ENCODE assay signal across 18 cellular contexts in the genomic region with DNA sequence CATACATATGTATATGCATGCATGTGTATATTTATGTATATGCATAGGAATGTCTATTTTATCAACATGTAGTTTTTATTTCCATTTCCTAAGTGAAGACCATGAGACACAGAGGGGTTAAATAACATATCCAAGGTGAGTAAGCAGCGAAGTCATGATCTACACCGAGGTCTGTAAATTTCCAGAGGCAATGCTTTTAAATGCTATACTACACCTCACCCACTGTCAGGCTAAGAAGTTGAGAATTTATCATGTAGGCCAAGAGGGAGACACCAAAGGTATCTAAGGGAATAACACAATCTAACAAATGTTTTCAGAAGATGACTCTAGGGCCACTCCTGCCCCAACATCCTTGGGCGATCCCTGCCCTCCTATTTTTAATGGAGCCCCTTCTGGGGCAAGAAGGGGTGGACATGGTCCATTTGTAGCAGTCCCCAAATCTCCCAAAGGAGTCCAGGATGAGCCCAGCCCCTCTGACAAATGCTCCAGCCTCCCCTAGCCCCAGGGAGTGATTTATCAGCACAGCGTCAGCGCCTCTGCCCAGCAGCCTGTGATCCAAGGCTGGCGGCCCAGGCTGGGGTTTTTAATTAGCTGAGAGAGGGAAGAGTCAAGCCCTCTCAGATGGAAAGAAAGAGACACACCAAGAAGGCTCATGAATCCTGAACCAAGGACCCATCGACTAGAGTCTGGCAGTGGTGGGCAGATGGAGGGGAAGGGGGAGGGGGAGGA.
"Had no signal": no experiment of that assay in that cellular context is flagged by ENCODE, and none has a peak within 500 bp of the region (broad histone marks: within the 10 kb centered on the region; RNA-seq: fewer than 3 reads in every experiment).

No MANE protein-coding gene starts in this region.

- H3K4me3 ChIP-seq: coronary artery, esophagus squamous epithelium, transverse colon, vagina had no signal

- H3K36me3 ChIP-seq: esophagus squamous epithelium, transverse colon, vagina had no signal

- H3K27ac ChIP-seq: coronary artery, esophagus squamous epithelium, transverse colon, vagina had no signal

- H3K9me3 Mint-ChIP-seq: nephron had no signal

- H3K36me3 Mint-ChIP-seq: activated naive CD8-positive, alpha-beta T cell treated with anti-CD3 and anti-CD28 coated beads for 36 hours; brain had no signal

- H3K27ac Mint-ChIP-seq: activated naive CD8-positive, alpha-beta T cell treated with anti-CD3 and anti-CD28 coated beads for 36 hours; nephron; progenitor cell of endocrine pancreas had no signal

- DNase-seq: activated CD4-positive, alpha-beta T cell treated with anti-CD3 and anti-CD28 coated beads, Interleukin-2, amount 50 U/mL, for 1 hour; activated CD8-positive, alpha-beta memory T cell treated with anti-CD3 and anti-CD28 coated beads for 24 hours; activated naive CD8-positive, alpha-beta T cell treated with anti-CD3 and anti-CD28 coated beads for 36 hours; effector CD4-positive, alpha-beta T cell; esophagus squamous epithelium; hypothalamus; kidney glomerular epithelial cell; small intestine; stimulated activated CD4-positive, alpha-beta T cell treated with anti-CD3 and anti-CD28 coated beads, Interleukin-4, amount 100 ng/mL, for 24 hours; stimulated activated naive CD4-positive, alpha-beta T cell treated with Interleukin-2 at 50 U/mL for 16 hours; substantia nigra; transverse colon had no signal

- H3K4me1 ChIP-seq: transverse colon, vagina had no signal

- H3K27me3 Mint-ChIP-seq: central memory CD8-positive, alpha-beta T cell; progenitor cell of endocrine pancreas had no signal

- H3K27me3 ChIP-seq: esophagus squamous epithelium, transverse colon, vagina had no signal

- H3K9me3 ChIP-seq: esophagus squamous epithelium, transverse colon, vagina had no signal

- H3K4me1 Mint-ChIP-seq: activated naive CD8-positive, alpha-beta T cell treated with anti-CD3 and anti-CD28 coated beads for 36 hours; central memory CD8-positive, alpha-beta T cell had no signal

- H3K4me3 Mint-ChIP-seq: activated naive CD8-positive, alpha-beta T cell treated with anti-CD3 and anti-CD28 coated beads for 36 hours; brain; central memory CD8-positive, alpha-beta T cell; nephron had no signal
